8 cellular contexts compared by ENCODE assay signal in genomic region chr6:26538572-26538902, GRCh38. TPM values are rescaled to one million over a fixed set of nuclear protein-coding genes. Genes with fewer than 3 reads are reported as not detected.
A peak's percentile ranks its signal among the peaks of the same experiment; 100 is the strongest.
DNase-seq lines count a peak whose midpoint lies in the region; ATAC-seq, FAIRE-seq and TF ChIP-seq lines count a peak whose summit lies in the region.

No MANE protein-coding gene starts in this region.

- H3K4me2 ChIP-seq in A549, result peak overlapping the region; percentile 77
- peak overlapping the region; percentile 85 for H3K4me2 ChIP-seq in skeletal muscle satellite cell (ENCODE audit: low read length)

- H3K4me1 ChIP-seq in A549 (peaks cover 44% of the 10 kb centered on the region), right atrium auricular region (peaks cover 0 to 31% of the 10 kb centered on the region in 2 donors), skeletal muscle satellite cell (ENCODE audit: control insufficient read depth, insufficient read depth, low read length) (peaks cover 28% of the 10 kb centered on the region)

- ATAC-seq in A549, result peak in 1 of 2 experiments; percentile 15; a peak in 3 of 6 replicates
- peak; percentile 7 for ATAC-seq in WTC11
- ATAC-seq in GM21528 (IDR thresholded peaks at IDR 0.05; ENCODE audit: low FRiP score, unreplicated experiment), result no peak

- TF ChIP-seq EP300 in A549 (IDR thresholded peaks at IDR 0.05), result no peak

- H3K36me3 ChIP-seq in right atrium auricular region (no peaks in the 10 kb centered on the region), skeletal muscle satellite cell (ENCODE audit: insufficient read depth, low read length) (peaks cover 15% of the 10 kb centered on the region)

- no peak for TF ChIP-seq RAD21 in A549 (conservative IDR thresholded peaks at IDR 0.05 in 1 of 2, IDR thresholded peaks at IDR 0.05 in 1 of 2)

- H3K4me3 ChIP-seq in A549, result peak overlapping the region; percentile 97
- H3K4me3 ChIP-seq in right atrium auricular region, result peak overlapping the region; percentile 80 to 85
- H3K4me3 ChIP-seq in skeletal muscle satellite cell (ENCODE audit: low read length), result peak overlapping the region; percentile 75

- no peaks in the 10 kb centered on the region for H3K27me3 Mint-ChIP-seq in WTC11 (ENCODE audit: low read depth)

- H3K9ac ChIP-seq in skeletal muscle satellite cell (ENCODE audit: low read depth, low read length), result peak overlapping the region; percentile 96

- WGBS in A549 (ENCODE audit: missing lambda C conversion rate), result 3% methylated on average over 14 of the region's 15 CpGs

- no peak for TF ChIP-seq POLR2A in A549 (IDR thresholded peaks at IDR 0.05; ENCODE audit: low read length)

- CTCF ChIA-PET in A549 (lab: Yijun Ruan, JAX), result interaction anchor here (1.4 to 3.6 kb wide), 3 partner anchors 18 to 197 kb away, joined by 4 to 20 read pairs (median 7); no protein-coding TSS in a partner anchor
- CTCF ChIA-PET in WTC11 (lab: Charles Lee), result interaction anchor here (0.6 to 3.8 kb wide), 10 partner anchors 12 to 217 kb away, joined by 3 to 19 read pairs (median 6); partner anchors contain the start of gene BTN1A1

- POLR2A ChIA-PET in A549 (lab: Yijun Ruan, JAX), result interaction anchor here (0.5 to 2.1 kb wide), 8 partner anchors 8 to 608 kb away, joined by 3 to 14 read pairs (median 4); a partner anchor contains a TSS
- POLR2A ChIA-PET in WTC11 (lab: Charles Lee), result interaction anchor here (1.0 to 2.0 kb wide), 6 partner anchors 9 to 608 kb away, joined by 3 to 11 read pairs (median 4); a partner anchor contains a TSS

- peak overlapping the region; percentile 85 to 100 for H3K27ac ChIP-seq in A549
- H3K27ac ChIP-seq in right atrium auricular region, result peak overlapping the region; percentile 89

- H3K27me3 ChIP-seq in right atrium auricular region, result no peaks in the 10 kb centered on the region
- no peaks in the 10 kb centered on the region for H3K27me3 ChIP-seq in skeletal muscle satellite cell (ENCODE audit: control insufficient read depth, insufficient read depth, low read length)

- no peaks in the 10 kb centered on the region for H3K9me3 ChIP-seq in A549
- H3K9me3 ChIP-seq in right atrium auricular region, result no peaks in the 10 kb centered on the region
- H3K9me3 ChIP-seq in skeletal muscle satellite cell (replicated peaks; ENCODE audit: low read length), result no peaks in the 10 kb centered on the region

- DNase-seq in A549 (ENCODE audit: low read depth in 1 of 2, low spot score in 1 of 2) (no peak), HCEC 1CT (peak; percentile 16), WTC11 (ENCODE audit: low spot score) (no peak), right atrium auricular region (ENCODE audit: low spot score) (no peak), GM19240 (ENCODE audit: insufficient read length, low spot score) (no peak)
- no peak for DNase-seq in stimulated activated CD4-positive, alpha-beta T cell treated with anti-CD3 and anti-CD28 coated beads, Interleukin-4, amount 100 ng/mL, for 4 hours

- no peaks in the 10 kb centered on the region for H3K9me3 Mint-ChIP-seq in WTC11

- TF ChIP-seq CTCF in A549 (IDR thresholded peaks at IDR 0.05) (no peak), WTC11 (IDR thresholded peaks at IDR 0.05) (no peak), right atrium auricular region (IDR thresholded peaks at IDR 0.05) (no peak)

- H3K4me1 Mint-ChIP-seq in WTC11, result peaks cover 34% of the 10 kb centered on the region

- H3K27ac Mint-ChIP-seq in WTC11, result peak overlapping the region; percentile 57

- no peak for FAIRE-seq in A549 (lab: Jason Lieb, UNC)

- peaks cover 11% of the 10 kb centered on the region for H3K36me3 Mint-ChIP-seq in WTC11

- H3K4me3 Mint-ChIP-seq in WTC11, result peak overlapping the region; percentile 96

TF ChIP-seq in A549, 52 proteins besides CTCF, POLR2A, EP300 and RAD21:
- TF ChIP-seq MAX (IDR thresholded peaks at IDR 0.05), result no peak
- TF ChIP-seq TP53 (CRISPR knock-in tag; IDR thresholded peaks at IDR 0.05), result no peak
- 0 out of 2 replicates have a peak, but pooled peaks have one; percentile 26 for TF ChIP-seq PHF8 (IDR thresholded peaks at IDR 0.05; ENCODE audit: borderline replicate concordance, low read depth)
- no peak for TF ChIP-seq CBX8 (IDR thresholded peaks at IDR 0.05)
- TF ChIP-seq SMC3 (IDR thresholded peaks at IDR 0.05), result no peak
- TF ChIP-seq RNF2 (IDR thresholded peaks at IDR 0.05; ENCODE audit: borderline replicate concordance, low read depth), result no peak

TF ChIP-seq in WTC11, 78 proteins besides CTCF, POLR2A, EP300 and RAD21 (continues in another document):
- TF ChIP-seq GTF2I (CRISPR knock-in tag; conservative IDR thresholded peaks at IDR 0.05) (no peak), STAT6 (CRISPR knock-in tag; conservative IDR thresholded peaks at IDR 0.05; ENCODE audit: low read depth) (no peak), NFE2L1 (CRISPR knock-in tag; IDR thresholded peaks at IDR 0.05) (no peak), ZNF232 (CRISPR knock-in tag; IDR thresholded peaks at IDR 0.05) (no peak), E2F4 (CRISPR knock-in tag; IDR thresholded peaks at IDR 0.05; ENCODE audit: borderline replicate concordance, low read depth) (no peak), FOXK1 (CRISPR knock-in tag; IDR thresholded peaks at IDR 0.05) (no peak), CREM (CRISPR knock-in tag; IDR thresholded peaks at IDR 0.05) (no peak), IRF2 (CRISPR knock-in tag; IDR thresholded peaks at IDR 0.05; ENCODE audit: borderline replicate concordance, low read depth) (no peak)
- TF ChIP-seq, protein P1, sequence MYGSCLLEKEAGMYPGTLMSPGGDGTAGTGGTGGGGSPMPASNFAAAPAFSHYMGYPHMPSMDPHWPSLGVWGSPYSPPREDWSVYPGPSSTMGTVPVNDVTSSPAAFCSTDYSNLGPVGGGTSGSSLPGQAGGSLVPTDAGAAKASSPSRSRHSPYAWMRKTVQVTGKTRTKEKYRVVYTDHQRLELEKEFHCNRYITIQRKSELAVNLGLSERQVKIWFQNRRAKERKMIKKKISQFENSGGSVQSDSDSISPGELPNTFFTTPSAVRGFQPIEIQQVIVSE (CRISPR knock-in tag; IDR thresholded peaks at IDR 0.05; ENCODE audit: borderline replicate concordance), result no peak

RNA-seq across cellular contexts. Expression of gene HMGN4, which starts 0.4 kb away (rescaled TPM):
- 59.0 and 62.9 TPM in 2 replicates for polyA plus RNA-seq in A549 (2011; rRNA removed)
- polyA plus RNA-seq in A549 (2012; cell fraction: cytosol; rRNA removed), result 28.7 and 30.1 TPM in 2 replicates
- 10.3 and 11.7 TPM in 2 replicates for polyA plus RNA-seq in A549 (2012; cell fraction: nucleus; rRNA removed)
- polyA plus RNA-seq in A549 (2017; fragmentation: RNase III; extraction: RNeasy Plus Mini Kit Qiagen cat#74134 plus additional on column Dnase treatment), result 52.8 to 55.0 TPM (median 53.0 TPM) in 3 replicates
- polyA minus RNA-seq in A549 (2011; rRNA and poly(A)+ RNA removed), result 15.7 and 16.9 TPM in 2 replicates
- 57.1 to 67.4 TPM (median 57.6 TPM) in 3 replicates for total RNA-seq in WTC11 (2021)
- total RNA-seq in right atrium auricular region, result 10 to 100 TPM; 36.1 to 52.5 TPM
- total RNA-seq in skeletal muscle satellite cell (2012; rRNA removed), result 65.7 and 77.8 TPM in 2 replicates

RNA-seq across cellular contexts. Expression of gene BTN1A1, which starts 38.4 kb away (rescaled TPM):
- polyA plus RNA-seq in A549 (2011; rRNA removed), result not detected in 2 replicates
- 0.01 TPM in 1 of 2 replicates, not detected in the other for polyA plus RNA-seq in A549 (2012; cell fraction: cytosol; rRNA removed)
- 0.02 TPM in 1 of 2 replicates, not detected in the other for polyA plus RNA-seq in A549 (2012; cell fraction: nucleus; rRNA removed)
- not detected in 3 replicates for polyA plus RNA-seq in A549 (2017; fragmentation: RNase III; extraction: RNeasy Plus Mini Kit Qiagen cat#74134 plus additional on column Dnase treatment)
- polyA minus RNA-seq in A549 (2011; rRNA and poly(A)+ RNA removed), result not detected in 2 replicates
- 0.14 to 0.15 TPM in 2 of 3 replicates, not detected in the other for total RNA-seq in WTC11 (2021)
- not detected for total RNA-seq in right atrium auricular region
- not detected in 2 replicates for total RNA-seq in skeletal muscle satellite cell (2012; rRNA removed)

RNA-seq across cellular contexts. Expression of gene ABT1, which starts 58.2 kb away (rescaled TPM):
- polyA plus RNA-seq in A549 (2011; rRNA removed), result 10.6 and 11.9 TPM in 2 replicates
- polyA plus RNA-seq in A549 (2012; cell fraction: cytosol; rRNA removed), result 14.0 and 18.5 TPM in 2 replicates
- 12.6 and 12.9 TPM in 2 replicates for polyA plus RNA-seq in A549 (2012; cell fraction: nucleus; rRNA removed)
- polyA plus RNA-seq in A549 (2017; fragmentation: RNase III; extraction: RNeasy Plus Mini Kit Qiagen cat#74134 plus additional on column Dnase treatment), result 10.6 to 11.5 TPM (median 11.1 TPM) in 3 replicates
- polyA minus RNA-seq in A549 (2011; rRNA and poly(A)+ RNA removed), result 8.2 and 10.0 TPM in 2 replicates
- total RNA-seq in WTC11 (2021), result 21.0 to 22.1 TPM (median 21.6 TPM) in 3 replicates
- total RNA-seq in right atrium auricular region, result 1 to 10 TPM; 7.3 to 8.8 TPM
- total RNA-seq in skeletal muscle satellite cell (2012; rRNA removed), result 12.9 and 15.1 TPM in 2 replicates
